In genomic region chr16:15951852-15952251, GRCh38 we compare ENCODE assay signal across 9 cellular contexts. TPM values are rescaled to one million over a fixed set of nuclear protein-coding genes. Genes with fewer than 3 reads are reported as not detected.
DNase-seq lines count a peak whose midpoint lies in the region; ATAC-seq and TF ChIP-seq lines count a peak whose summit lies in the region.
"Had no signal": no experiment of that assay in that cellular context is flagged by ENCODE, and none has a peak within 500 bp of the region (broad histone marks: within the 10 kb centered on the region; RNA-seq: fewer than 3 reads in every experiment).

No MANE protein-coding gene starts in this region.

- POLR2A ChIA-PET in activated CD8-positive, alpha-beta T cell treated with anti-CD3 and anti-CD28 coated beads, Interleukin-2, amount 10 ng/mL, durations not matched to agents 7 days and 5 days (lab: Charles Lee): interaction anchor here (0.7 to 2.5 kb wide), 5 partner anchors 8 to 64 kb away, joined by 3 to 29 read pairs (median 4); partner anchors contain the start of gene CEP20
- POLR2A ChIA-PET in naive thymus-derived CD4-positive, alpha-beta T cell (lab: Charles Lee): interaction anchor here (0.8 to 3.1 kb wide), 3 partner anchors 8 to 63 kb away, joined by 3 to 33 read pairs (median 4); partner anchors contain the start of gene CEP20

- peaks cover 58% of the 10 kb centered on the region for H3K4me1 Mint-ChIP-seq in activated CD8-positive, alpha-beta T cell treated with anti-CD3 and anti-CD28 coated beads, Interleukin-2, amount 10 ng/mL, durations not matched to agents 7 days and 5 days (ENCODE audit: low read depth)
- H3K4me1 Mint-ChIP-seq in naive thymus-derived CD4-positive, alpha-beta T cell: peaks cover 37 to 66% (median 59%) of the 10 kb centered on the region in 7 donors

- CTCF ChIA-PET in activated CD8-positive, alpha-beta T cell treated with anti-CD3 and anti-CD28 coated beads, Interleukin-2, amount 10 ng/mL, durations not matched to agents 7 days and 5 days (lab: Charles Lee): interaction anchor here (1.1 to 2.8 kb wide), 3 partner anchors 8 to 74 kb away, joined by 3 to 13 read pairs (median 5); no protein-coding TSS in a partner anchor
- CTCF ChIA-PET in naive thymus-derived CD4-positive, alpha-beta T cell (lab: Charles Lee): interaction anchor here (0.7 kb wide), 2 partner anchors 47 to 81 kb away, joined by 3 read pairs; no protein-coding TSS in a partner anchor

- H3K36me3 ChIP-seq in right atrium auricular region (no peaks in the 10 kb centered on the region), aorta (ENCODE audit: control insufficient read depth in 1 of 2, insufficient read depth in 2 of 2, low read length in 1 of 2) (no peaks in the 10 kb centered on the region)
- H3K36me3 ChIP-seq in naive thymus-derived CD4-positive, alpha-beta T cell (ENCODE audit: control insufficient read depth in 2 of 3, insufficient read depth in 3 of 3, low read length in 3 of 3): no peaks in the 10 kb centered on the region

- H3K27me3 ChIP-seq in right atrium auricular region (no peaks in the 10 kb centered on the region), aorta (ENCODE audit: control insufficient read depth in 1 of 2, insufficient read depth in 2 of 2, low read length in 1 of 2) (no peaks in the 10 kb centered on the region)
- no peaks in the 10 kb centered on the region for H3K27me3 ChIP-seq in naive thymus-derived CD4-positive, alpha-beta T cell (ENCODE audit: control insufficient read depth in 2 of 2, insufficient read depth in 2 of 2, low read length in 2 of 2)

- no peaks in the 10 kb centered on the region for H3K27me3 Mint-ChIP-seq in activated CD8-positive, alpha-beta T cell treated with anti-CD3 and anti-CD28 coated beads, Interleukin-2, amount 10 ng/mL, durations not matched to agents 7 days and 5 days (ENCODE audit: low read depth)
- no peaks in the 10 kb centered on the region for H3K27me3 Mint-ChIP-seq in naive thymus-derived CD4-positive, alpha-beta T cell

- H3K27ac ChIP-seq in right atrium auricular region (peak overlapping the region; percentile 51 to 55), aorta (ENCODE audit: low read depth in 1 of 2, low read length in 2 of 2) (peak overlapping the region; percentile 69 to 77)
- peak overlapping the region; percentile 99 for H3K27ac ChIP-seq in naive thymus-derived CD4-positive, alpha-beta T cell (ENCODE audit: low read depth, low read length)

- H3K4me1 ChIP-seq in right atrium auricular region (peaks cover 0 to 31% of the 10 kb centered on the region in 2 donors), aorta (ENCODE audit: control insufficient read depth in 1 of 2, insufficient read depth in 2 of 2, low read length in 2 of 2) (peaks cover 0 to 6% of the 10 kb centered on the region in 2 donors)
- peaks cover 11 to 20% of the 10 kb centered on the region in 2 donors for H3K4me1 ChIP-seq in naive thymus-derived CD4-positive, alpha-beta T cell (ENCODE audit: control insufficient read depth in 2 of 2, insufficient read depth in 2 of 2, low read length in 2 of 2)

- no peak overlapping the region for H3K4me3 ChIP-seq in right atrium auricular region
- H3K4me3 ChIP-seq in naive thymus-derived CD4-positive, alpha-beta T cell (ENCODE audit: low read length): no peak overlapping the region
- H3K4me3 ChIP-seq in aorta (ENCODE audit: low read length in 2 of 2): no peak overlapping the region

- H3K36me3 Mint-ChIP-seq in activated CD8-positive, alpha-beta T cell treated with anti-CD3 and anti-CD28 coated beads, Interleukin-2, amount 10 ng/mL, durations not matched to agents 7 days and 5 days (ENCODE audit: low read depth): peaks cover 37% of the 10 kb centered on the region
- peaks cover 0 to 27% (median 5%) of the 10 kb centered on the region in 5 donors for H3K36me3 Mint-ChIP-seq in naive thymus-derived CD4-positive, alpha-beta T cell

- ATAC-seq in left ventricle myocardium superior (no peak), aorta (ENCODE audit: low FRiP score) (no peak), GM19324 (IDR thresholded peaks at IDR 0.05; ENCODE audit: low FRiP score, unreplicated experiment) (no peak)
- no peak for ATAC-seq in activated CD8-positive, alpha-beta T cell treated with anti-CD3 and anti-CD28 coated beads, Interleukin-2, amount 10 ng/mL, durations not matched to agents 7 days and 5 days
- ATAC-seq in naive thymus-derived CD4-positive, alpha-beta T cell: no peak
- ATAC-seq in activated CD4-positive, CD25-positive, alpha-beta regulatory T cell treated with anti-CD3 and anti-CD28 coated beads, Interleukin-2, amount 50 U/mL, for 24 hours: no peak

- TF ChIP-seq CTCF in right atrium auricular region (IDR thresholded peaks at IDR 0.05): no peak

- peak overlapping the region; percentile 64 for H3K4me3 Mint-ChIP-seq in activated CD8-positive, alpha-beta T cell treated with anti-CD3 and anti-CD28 coated beads, Interleukin-2, amount 10 ng/mL, durations not matched to agents 7 days and 5 days
- H3K4me3 Mint-ChIP-seq in naive thymus-derived CD4-positive, alpha-beta T cell: peak overlapping the region in 9 of 10 donors; percentile 58 to 100 (median 85)

- DNase-seq in right atrium auricular region (ENCODE audit: low spot score) (no peak), left ventricle myocardium superior (no peak), aorta (peak in 1 of 2 donors; percentile 21), SKM-1 (lab: John Stamatoyannopoulos, UW; ENCODE audit: unreplicated experiment) (no peak)
- DNase-seq in activated CD8-positive, alpha-beta T cell treated with anti-CD3 and anti-CD28 coated beads, Interleukin-2, amount 10 ng/mL, durations not matched to agents 7 days and 5 days: no peak
- DNase-seq in naive thymus-derived CD4-positive, alpha-beta T cell: no peak
- DNase-seq: GOT3 had no signal

- intact Hi-C loops in left ventricle myocardium superior (cut with micrococcal nuclease): no loop called here
- intact Hi-C loops in naive thymus-derived CD4-positive, alpha-beta T cell (cut with micrococcal nuclease): loop anchor here in 1 of 2 donors (5.0 kb wide), 1 partner anchor 75 kb away; no protein-coding TSS in a partner anchor
- intact Hi-C loops in aorta (cut with DNase I): loop anchor here (5.0 kb wide), 4 partner anchors 35 to 120 kb away; no protein-coding TSS in a partner anchor

- no peaks in the 10 kb centered on the region for H3K9me3 Mint-ChIP-seq in activated CD8-positive, alpha-beta T cell treated with anti-CD3 and anti-CD28 coated beads, Interleukin-2, amount 10 ng/mL, durations not matched to agents 7 days and 5 days (ENCODE audit: insufficient read depth)
- no peaks in the 10 kb centered on the region for H3K9me3 Mint-ChIP-seq in naive thymus-derived CD4-positive, alpha-beta T cell

- H3K27ac Mint-ChIP-seq in activated CD8-positive, alpha-beta T cell treated with anti-CD3 and anti-CD28 coated beads, Interleukin-2, amount 10 ng/mL, durations not matched to agents 7 days and 5 days: no peak overlapping the region
- peak overlapping the region in 7 of 9 donors; percentile 45 to 95 (median 84) for H3K27ac Mint-ChIP-seq in naive thymus-derived CD4-positive, alpha-beta T cell

- WGBS in aorta, 2 donors: 54 to 57% methylated on average over 8 of the region's 8 CpGs

- H3K9me3 ChIP-seq in right atrium auricular region (no peaks in the 10 kb centered on the region), aorta (ENCODE audit: control insufficient read depth, low read length) (no peaks in the 10 kb centered on the region)
- H3K9me3 ChIP-seq in naive thymus-derived CD4-positive, alpha-beta T cell (ENCODE audit: control insufficient read depth in 2 of 3, low read length in 3 of 3): no peaks in the 10 kb centered on the region

RNA-seq across cellular contexts. Expression of gene ABCC1, which starts 2.4 kb away (rescaled TPM):
- total RNA-seq in right atrium auricular region (10 to 100 TPM; 15.2 to 27.5 TPM), left ventricle myocardium superior (23.2 TPM), aorta (10 to 100 TPM; 56.5 to 61.9 TPM)
- 10 to 100 TPM; 46.0 to 46.9 TPM for total RNA-seq in activated CD8-positive, alpha-beta T cell treated with anti-CD3 and anti-CD28 coated beads, Interleukin-2, amount 10 ng/mL, durations not matched to agents 7 days and 5 days
- 10 to 100 TPM; 57.3 to 95.8 (median 64.1) TPM for total RNA-seq in naive thymus-derived CD4-positive, alpha-beta T cell
- polyA plus RNA-seq in naive thymus-derived CD4-positive, alpha-beta T cell: 1 to 10 TPM; 4.8 to 7.9 TPM
- polyA plus RNA-seq in aorta: 10 to 100 TPM in 1 of 2 donors, 1 to 10 TPM in 1; 2.9 to 30.8 TPM
